ENCODE assay signal across 13 cellular contexts in genomic region chr2:218166791-218167190, GRCh38. TPM values are rescaled to one million over a fixed set of nuclear protein-coding genes. Genes with fewer than 3 reads are reported as not detected.
DNase-seq lines count a peak whose midpoint lies in the region; ATAC-seq and TF ChIP-seq lines count a peak whose summit lies in the region.
"Had no signal": no experiment of that assay in that cellular context is flagged by ENCODE, and none has a peak within 500 bp of the region (broad histone marks: within the 10 kb centered on the region; RNA-seq: fewer than 3 reads in every experiment).

Gene CXCR1 (minus strand): TSS chr2:218166962. CDS start chr2:218165211, 1,751 bp downstream.

- peaks cover 23% of the 10 kb centered on the region for H3K4me1 ChIP-seq in foreskin keratinocyte
- H3K4me1 ChIP-seq: pancreas had no signal

- DNase-seq in AML-193 (lab: John Stamatoyannopoulos, UW) (peak; percentile 53 to 75), NOMO-1 treated with dmso at 0.1 percent for 144 hours (lab: John Stamatoyannopoulos, UW; ENCODE audit: unreplicated experiment) (peak; percentile 50), foreskin keratinocyte (peak in 1 of 2 donors; percentile 65), AG20443 (ENCODE audit: low spot score) (no peak), NCI-H748 treated with DMSO at 0.1 percent for 48 hours (lab: John Stamatoyannopoulos, UW) (no peak), H4 (ENCODE audit: low spot score) (no peak)
- peak; percentile 2 to 12 for DNase-seq in activated CD8-positive, alpha-beta memory T cell treated with anti-CD3 and anti-CD28 coated beads for 4 hours (ENCODE audit: low read depth in 2 of 2)
- DNase-seq: heart left ventricle, NCI-H1417 treated with DMSO at 0.1 percent for 48 hours, pancreas had no signal

- ATAC-seq in foreskin keratinocyte (peak; percentile 65), GM21367 (IDR thresholded peaks at IDR 0.05; ENCODE audit: unreplicated experiment) (no peak)
- ATAC-seq: SK-N-SH treated with all-trans-retinoic acid at 6 μM for 48 hours had no signal

- no peak within 1 kb of the TSS for H3K27ac ChIP-seq in foreskin keratinocyte
- H3K27ac ChIP-seq: heart left ventricle, pancreas had no signal

- peak; percentile 52 for TF ChIP-seq CTCF in foreskin keratinocyte (conservative IDR thresholded peaks at IDR 0.05)

- no peaks in the 10 kb centered on the region for H3K27me3 ChIP-seq in foreskin keratinocyte
- H3K27me3 ChIP-seq: pancreas had no signal

RNA-seq across cellular contexts. Expression of gene CXCR1, which starts in this region (rescaled TPM):
- 0.28 and 0.41 TPM in 2 replicates for total RNA-seq in foreskin keratinocyte
- polyA plus RNA-seq in foreskin keratinocyte: 0.39 and 0.55 TPM in 2 replicates
- not detected in 2 replicates for total RNA-seq in H4 (2014; rRNA removed; shearing (Covaris generic))
- total RNA-seq: cerebellum had no signal

Comparison
In these comparisons a context has a peak if more than half of its experiments do, and no peak if none do; other contexts are left out.
1. Peak in ATAC-seq in foreskin keratinocyte; RNA of the gene not detected or under 1 TPM.
2. DNase-seq: peak in AML-193 (2 of 2), NOMO-1 treated with dmso at 0.1 percent for 144 hours (single experiment) and activated CD8-positive, alpha-beta memory T cell treated with anti-CD3 and anti-CD28 coated beads for 4 hours (2 of 2); none in AG20443 (single experiment), NCI-H748 treated with DMSO at 0.1 percent for 48 hours (single experiment) and H4 (single experiment).